Comparison of ENCODE assay signal across 23 cellular contexts in the genomic region with DNA sequence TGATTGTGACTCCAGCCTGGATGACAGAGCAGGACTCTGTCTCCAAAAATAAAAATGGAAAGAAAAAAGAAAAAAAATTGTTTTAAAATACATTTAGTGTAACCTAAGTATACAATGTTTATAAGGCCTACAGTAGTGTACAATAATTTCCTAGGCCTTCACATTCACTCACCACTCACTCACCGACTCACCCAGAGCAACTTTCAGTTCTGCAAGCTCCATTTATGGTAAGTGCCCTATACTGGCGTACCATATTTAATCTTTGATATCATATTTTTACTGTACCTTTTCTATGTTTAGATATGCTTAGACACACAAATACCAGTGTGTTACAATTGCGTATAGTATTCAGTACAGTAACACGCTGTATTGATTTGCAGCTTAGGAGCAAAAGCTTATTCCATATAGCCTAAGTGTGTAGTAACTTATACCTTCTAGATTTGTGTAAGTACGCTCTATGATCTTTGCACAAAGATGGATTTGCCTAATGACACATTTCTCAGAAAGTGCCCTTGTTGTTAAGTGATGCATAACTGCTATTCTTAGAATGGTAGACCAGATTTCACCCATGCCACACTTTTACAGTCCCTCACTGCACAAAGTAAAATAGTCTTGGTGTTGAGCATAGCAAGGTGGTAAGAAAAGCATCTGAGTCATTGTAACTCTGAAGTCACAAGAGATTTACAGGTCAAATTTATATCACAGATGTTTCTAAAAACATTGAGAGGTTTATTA.
DNase-seq lines count a peak whose midpoint lies in the region; ATAC-seq lines count a peak whose summit lies in the region.
"Had no signal": no experiment of that assay in that cellular context is flagged by ENCODE, and none has a peak within 500 bp of the region (broad histone marks: within the 10 kb centered on the region; RNA-seq: fewer than 3 reads in every experiment).

No MANE protein-coding gene starts in this region.

- ATAC-seq in GM18508 (IDR thresholded peaks at IDR 0.05; ENCODE audit: insufficient read depth, unreplicated experiment) (peak; percentile 66), GM19463 (IDR thresholded peaks at IDR 0.05; ENCODE audit: unreplicated experiment) (peak; percentile 63), HG03196 (IDR thresholded peaks at IDR 0.05; ENCODE audit: unreplicated experiment) (peak; percentile 54)
- ATAC-seq: mucosa of descending colon; psoas muscle; stimulated activated naive CD8-positive, alpha-beta T cell treated with anti-CD3 and anti-CD28 coated beads, Interleukin-15, amount 100 ng/mL, for 72 hours had no signal

- in situ Hi-C loops in ACHN (cut with HindIII; ENCODE audit: low pct_ligation_motif_present, low pct_unique_long_range_greater_than_20kb, low sequenced_read_pairs) = no loop called here

- DNase-seq in myocyte (ENCODE audit: low read depth) = peak; percentile 14
- no peak for DNase-seq in NCI-H2171 (lab: John Stamatoyannopoulos, UW)
- no peak for DNase-seq in NCI-H1092 treated with DMSO at 0.1 percent for 48 hours (lab: John Stamatoyannopoulos, UW)
- DNase-seq in ACHN = no peak
- no peak for DNase-seq in RPMI8226
- DNase-seq: CD4-positive, alpha-beta memory T cell; central memory CD4-positive, alpha-beta T cell; DMS79; GM23248; head of caudate nucleus; immature natural killer cell; left ventricle myocardium inferior; mucosa of descending colon; NCI-H1105 treated with DMSO at 0.1 percent for 48 hours; NCI-H524 treated with DMSO at 0.1 percent for 48 hours; psoas muscle; Right ventricle myocardium superior; stimulated activated CD4-positive, alpha-beta T cell treated with anti-CD3 and anti-CD28 coated beads, Interleukin-2, amount 100 ng/mL, for 48 hours; stimulated activated naive CD8-positive, alpha-beta T cell treated with anti-CD3 and anti-CD28 coated beads, Interleukin-15, amount 100 ng/mL, for 72 hours; SW 1271 had no signal
